3 cellular contexts compared by ENCODE assay signal in genomic region chr2:201114350-201114749, GRCh38.
TF ChIP-seq lines count a peak whose summit lies in the region.

No MANE protein-coding gene starts in this region.

TF ChIP-seq in GM23338, 12 proteins besides CTCF, POLR2A, EP300 and RAD21:
- no peak for TF ChIP-seq NANOG (IDR thresholded peaks at IDR 0.05; ENCODE audit: borderline replicate concordance)

TF ChIP-seq in GM12878, 131 proteins besides CTCF, POLR2A, EP300 and RAD21:
- no peak for TF ChIP-seq PAX5 (IDR thresholded peaks at IDR 0.05; ENCODE audit: borderline replicate concordance, low read depth, low read length)
- no peak for TF ChIP-seq BCL11A (IDR thresholded peaks at IDR 0.05; ENCODE audit: low read depth, low read length)
- no peak for TF ChIP-seq STAT1 (conservative IDR thresholded peaks at IDR 0.05)

TF ChIP-seq in SK-N-SH treated with all-trans-retinoic acid at 6 μM for 48 hours, 23 proteins besides CTCF, POLR2A, EP300 and RAD21:
- TF ChIP-seq BACH2 (CRISPR knock-in tag; IDR thresholded peaks at IDR 0.05; ENCODE audit: borderline replicate concordance) (no peak), RARB (CRISPR knock-in tag; IDR thresholded peaks at IDR 0.05) (no peak), ZC3H10 (CRISPR knock-in tag; IDR thresholded peaks at IDR 0.05) (no peak), ISL1 (CRISPR knock-in tag; IDR thresholded peaks at IDR 0.05) (no peak)
- TF ChIP-seq, protein P1, sequence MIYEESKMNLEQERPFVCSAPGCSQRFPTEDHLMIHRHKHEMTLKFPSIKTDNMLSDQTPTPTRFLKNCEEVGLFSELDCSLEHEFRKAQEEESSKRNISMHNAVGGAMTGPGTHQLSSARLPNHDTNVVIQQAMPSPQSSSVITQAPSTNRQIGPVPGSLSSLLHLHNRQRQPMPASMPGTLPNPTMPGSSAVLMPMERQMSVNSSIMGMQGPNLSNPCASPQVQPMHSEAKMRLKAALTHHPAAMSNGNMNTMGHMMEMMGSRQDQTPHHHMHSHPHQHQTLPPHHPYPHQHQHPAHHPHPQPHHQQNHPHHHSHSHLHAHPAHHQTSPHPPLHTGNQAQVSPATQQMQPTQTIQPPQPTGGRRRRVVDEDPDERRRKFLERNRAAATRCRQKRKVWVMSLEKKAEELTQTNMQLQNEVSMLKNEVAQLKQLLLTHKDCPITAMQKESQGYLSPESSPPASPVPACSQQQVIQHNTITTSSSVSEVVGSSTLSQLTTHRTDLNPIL (CRISPR knock-in tag; IDR thresholded peaks at IDR 0.05; ENCODE audit: low read depth) = no peak
